ENCODE assay signal across 23 cellular contexts in genomic region chr17:46080118-46081017, GRCh38.
"Had no signal": no experiment of that assay in that cellular context is flagged by ENCODE, and none has a peak within 500 bp of the region (broad histone marks: within the 10 kb centered on the region; RNA-seq: fewer than 3 reads in every experiment).

No MANE protein-coding gene starts in this region.

- H3K9me3 ChIP-seq: left ventricle myocardium inferior, lower lobe of right lung, neutrophil, psoas muscle, spleen, stomach, thoracic aorta, transverse colon had no signal

- H3K27me3 ChIP-seq: foreskin keratinocyte, neutrophil, spleen, stomach, transverse colon had no signal

- H3K36me3 ChIP-seq: thoracic aorta, transverse colon had no signal

- H3K27ac Mint-ChIP-seq: dendritic cell treated with granulocyte-macrophage colony-stimulating factor and Interleukin-4, amounts not matched to agents 40 ng/mL and 50 ng/mL, for 4 days; memory B cell had no signal

- H3K4me3 ChIP-seq: left ventricle myocardium inferior, lower lobe of right lung, psoas muscle, spleen, stomach, thoracic aorta, transverse colon had no signal

- H3K9me3 Mint-ChIP-seq: dendritic cell treated with granulocyte-macrophage colony-stimulating factor and Interleukin-4, amounts not matched to agents 40 ng/mL and 50 ng/mL, for 4 days; effector memory CD8-positive, alpha-beta T cell; immature natural killer cell; memory B cell; mesothelial cell of epicardium had no signal

- H3K27me3 Mint-ChIP-seq: dendritic cell treated with granulocyte-macrophage colony-stimulating factor and Interleukin-4, amounts not matched to agents 40 ng/mL and 50 ng/mL, for 4 days; effector memory CD8-positive, alpha-beta T cell; memory B cell had no signal

- H3K27ac ChIP-seq: foreskin keratinocyte, left ventricle myocardium inferior, lower lobe of right lung, neutrophil, psoas muscle, spleen, stomach, thoracic aorta, transverse colon had no signal

- H3K4me1 ChIP-seq: foreskin keratinocyte had no signal

- H3K4me3 Mint-ChIP-seq: dendritic cell treated with granulocyte-macrophage colony-stimulating factor and Interleukin-4, amounts not matched to agents 40 ng/mL and 50 ng/mL, for 4 days; effector memory CD8-positive, alpha-beta T cell; immature natural killer cell; memory B cell; mesothelial cell of epicardium had no signal

- DNase-seq: effector memory CD8-positive, alpha-beta T cell; foreskin keratinocyte; immature natural killer cell; kidney; left cardiac atrium; left ventricle myocardium inferior; lower lobe of right lung; psoas muscle; retina; spleen; stimulated activated CD4-positive, alpha-beta T cell treated with anti-CD3 and anti-CD28 coated beads, Interleukin-15, amount 100 ng/mL, for 24 hours; stimulated activated CD4-positive, alpha-beta T cell treated with anti-CD3 and anti-CD28 coated beads, Interleukin-1b, Interleukin-23, amount 100 ng/mL, for 48 hours; stimulated activated CD4-positive, alpha-beta T cell treated with anti-CD3 and anti-CD28 coated beads, Interleukin-4, amount 100 ng/mL, for 24 hours; stimulated activated naive CD4-positive, alpha-beta T cell; stomach; substantia nigra; transverse colon had no signal

- ATAC-seq: effector memory CD8-positive, alpha-beta T cell; foreskin keratinocyte; left cardiac atrium; lower lobe of right lung; psoas muscle; sciatic nerve had no signal
